15 cellular contexts compared by ENCODE assay signal in genomic region chr2:10377052-10377746, GRCh38.
A peak's percentile ranks its signal among the peaks of the same experiment; 100 is the strongest.
DNase-seq lines count a peak whose midpoint lies in the region; ATAC-seq and TF ChIP-seq lines count a peak whose summit lies in the region.
"Had no signal": no experiment of that assay in that cellular context is flagged by ENCODE, and none has a peak within 500 bp of the region (broad histone marks: within the 10 kb centered on the region; RNA-seq: fewer than 3 reads in every experiment).

No MANE protein-coding gene starts in this region.

- no peaks in the 10 kb centered on the region for H3K79me2 ChIP-seq in OCI-LY7 (ENCODE audit: insufficient read depth, low read depth, low read length)
- H3K79me2 ChIP-seq in neural progenitor cell (ENCODE audit: low read depth), result no peaks in the 10 kb centered on the region

- no peaks in the 10 kb centered on the region for H3K27me3 ChIP-seq in neural progenitor cell
- H3K27me3 ChIP-seq in psoas muscle (ENCODE audit: insufficient read depth in 3 of 3, low read length in 2 of 3), result no peaks in the 10 kb centered on the region
- H3K27me3 ChIP-seq: adrenal gland had no signal

- H4K20me1 ChIP-seq in OCI-LY7 (ENCODE audit: insufficient read depth, low read length), result no peaks in the 10 kb centered on the region
- H4K20me1 ChIP-seq in neural progenitor cell (ENCODE audit: low read depth), result no peaks in the 10 kb centered on the region

- no peak overlapping the region for H2AFZ ChIP-seq in OCI-LY7 (ENCODE audit: low read length)
- no peak overlapping the region for H2AFZ ChIP-seq in neural progenitor cell (replicated peaks)

- WGBS in psoas muscle, 3 donors, result 92 to 93% (median 93%) methylated on average over 21 of the region's 21 CpGs

- intact Hi-C loops in activated CD4-positive, alpha-beta T cell treated with anti-CD3 and anti-CD28 coated beads for 36 hours (cut with DNase I, micrococcal nuclease), result no loop called here
- intact Hi-C loops in OCI-LY7 (cut with micrococcal nuclease; ENCODE audit: unreplicated experiment), result loop anchor here (5.0 kb wide), 1 partner anchor 70 kb away; the partner anchor contains the start of gene ODC1
- intact Hi-C loops in psoas muscle (cut with DNase I), result no loop called here

- TF ChIP-seq CTCF in OCI-LY7 (conservative IDR thresholded peaks at IDR 0.05; ENCODE audit: low read length), result no peak
- no peak for TF ChIP-seq CTCF in neural progenitor cell (IDR thresholded peaks at IDR 0.05)
- no peak for TF ChIP-seq CTCF in psoas muscle (IDR thresholded peaks at IDR 0.05)

- H3K36me3 ChIP-seq in KOPT-K1 (ENCODE audit: insufficient read depth, low read length) (no peaks in the 10 kb centered on the region), OCI-LY7 (ENCODE audit: insufficient read depth, low read length) (no peaks in the 10 kb centered on the region), neural progenitor cell (no peaks in the 10 kb centered on the region), psoas muscle (ENCODE audit: insufficient read depth in 1 of 2, low read depth in 1 of 2) (no peaks in the 10 kb centered on the region)
- H3K36me3 ChIP-seq: adrenal gland, HAP-1 had no signal

- H3K27ac Mint-ChIP-seq in activated CD4-positive, alpha-beta T cell treated with anti-CD3 and anti-CD28 coated beads for 36 hours, result peak overlapping the region; percentile 17
- peak overlapping the region; percentile 8 for H3K27ac Mint-ChIP-seq in neural progenitor cell

- POLR2A ChIA-PET in activated CD4-positive, alpha-beta T cell treated with anti-CD3 and anti-CD28 coated beads for 36 hours (lab: Charles Lee), result no interaction called here
- POLR2A ChIA-PET in OCI-LY7 (lab: Charles Lee), result interaction anchor here (0.6 to 1.3 kb wide), 4 partner anchors 31 to 1800 kb away, joined by 3 to 4 read pairs (median 3); no protein-coding TSS in a partner anchor

- no peaks in the 10 kb centered on the region for H3K27me3 Mint-ChIP-seq in activated CD4-positive, alpha-beta T cell treated with anti-CD3 and anti-CD28 coated beads for 36 hours
- H3K27me3 Mint-ChIP-seq in neural progenitor cell (ENCODE audit: insufficient read depth, low read depth), result peaks cover 3% of the 10 kb centered on the region

- no peak for ATAC-seq in activated CD4-positive, alpha-beta T cell treated with anti-CD3 and anti-CD28 coated beads for 36 hours
- ATAC-seq in HG03469 (IDR thresholded peaks at IDR 0.05; ENCODE audit: unreplicated experiment) (no peak), psoas muscle (no peak)
- ATAC-seq: A549 had no signal

- peaks cover 81% of the 10 kb centered on the region for H3K4me1 Mint-ChIP-seq in activated CD4-positive, alpha-beta T cell treated with anti-CD3 and anti-CD28 coated beads for 36 hours
- H3K4me1 Mint-ChIP-seq in neural progenitor cell, result peaks cover 65% of the 10 kb centered on the region

- no peak for DNase-seq in activated CD4-positive, alpha-beta T cell treated with anti-CD3 and anti-CD28 coated beads for 36 hours
- DNase-seq in activated CD4-positive, alpha-beta T cell treated with anti-CD3 and anti-CD28 coated beads for 4 hours, result no peak
- DNase-seq in OCI-LY7 (ENCODE audit: low spot score) (no peak), neural progenitor cell (ENCODE audit: low spot score) (no peak), GF-D8 (lab: John Stamatoyannopoulos, UW) (no peak), psoas muscle (no peak)
- DNase-seq: adrenal gland; effector CD8-positive, alpha-beta T cell; mesendoderm; NCI-H2227 treated with DMSO at 0.1 percent for 48 hours; OCI-M1 had no signal

- H3K9ac ChIP-seq in neural progenitor cell, result no peak overlapping the region

- H3F3A ChIP-seq in neural progenitor cell (ENCODE audit: low read depth), result no peaks in the 10 kb centered on the region

- no peaks in the 10 kb centered on the region for H3K9me3 ChIP-seq in KOPT-K1 (ENCODE audit: insufficient read depth, low read length, poor library complexity, severe bottlenecking)
- H3K9me3 ChIP-seq in OCI-LY7 (ENCODE audit: low read length), result no peaks in the 10 kb centered on the region
- H3K9me3 ChIP-seq in neural progenitor cell (ENCODE audit: low read depth), result no peaks in the 10 kb centered on the region
- H3K9me3 ChIP-seq in psoas muscle, result no peaks in the 10 kb centered on the region
- H3K9me3 ChIP-seq: A549, adrenal gland, HAP-1 had no signal

- H3K4me3 ChIP-seq in OCI-LY7 (ENCODE audit: low read depth, low read length, poor library complexity, severe bottlenecking) (peak overlapping the region; percentile 51), neural progenitor cell (no peak overlapping the region), psoas muscle (no peak overlapping the region)
- H3K4me3 ChIP-seq: A549, adrenal gland, HAP-1 had no signal

- H3K9me2 ChIP-seq in OCI-LY7 (ENCODE audit: insufficient read depth, low read length), result no peaks in the 10 kb centered on the region

- CTCF ChIA-PET in activated CD4-positive, alpha-beta T cell treated with anti-CD3 and anti-CD28 coated beads for 36 hours (lab: Charles Lee), result no interaction called here
- CTCF ChIA-PET in OCI-LY7 (lab: Charles Lee; ENCODE audit: unreplicated experiment), result no interaction called here

- BruUV-seq in OCI-LY7 (replicated peaks; lab: Mats Ljungman, UMichigan), result no TSS peak

- no peaks in the 10 kb centered on the region for H3K9me3 Mint-ChIP-seq in activated CD4-positive, alpha-beta T cell treated with anti-CD3 and anti-CD28 coated beads for 36 hours (ENCODE audit: low read depth)
- H3K9me3 Mint-ChIP-seq in neural progenitor cell, result no peaks in the 10 kb centered on the region

- peak overlapping the region; percentile 87 for H3K4me2 ChIP-seq in OCI-LY7 (ENCODE audit: low read length)
- H3K4me2 ChIP-seq in neural progenitor cell, result no peak overlapping the region
- H3K4me2 ChIP-seq: A549 had no signal

- peaks cover 4% of the 10 kb centered on the region for H3K36me3 Mint-ChIP-seq in activated CD4-positive, alpha-beta T cell treated with anti-CD3 and anti-CD28 coated beads for 36 hours (ENCODE audit: low read depth)
- H3K36me3 Mint-ChIP-seq in neural progenitor cell, result no peaks in the 10 kb centered on the region

- H3K27ac ChIP-seq in KOPT-K1 (ENCODE audit: low read depth, low read length, poor library complexity, severe bottlenecking) (peak overlapping the region; percentile 21), OCI-LY7 (ENCODE audit: low read depth, low read length, poor library complexity, severe bottlenecking) (peak overlapping the region; percentile 89), neural progenitor cell (no peak overlapping the region), psoas muscle (no peak overlapping the region)
- H3K27ac ChIP-seq: A549, adrenal gland had no signal

- no peak overlapping the region for H3K4me3 Mint-ChIP-seq in activated CD4-positive, alpha-beta T cell treated with anti-CD3 and anti-CD28 coated beads for 36 hours
- H3K4me3 Mint-ChIP-seq in neural progenitor cell, result no peak overlapping the region

- H3K4me1 ChIP-seq in OCI-LY7 (ENCODE audit: insufficient read depth, low read length, poor library complexity, severe bottlenecking), result peaks cover 75% of the 10 kb centered on the region
- H3K4me1 ChIP-seq in neural progenitor cell, result peaks cover 16% of the 10 kb centered on the region
- H3K4me1 ChIP-seq in psoas muscle, result no peaks in the 10 kb centered on the region

Comparison
In these comparisons a context has a peak if more than half of its experiments do, and no peak if none do; other contexts are left out.
1. H3K27ac ChIP-seq: peak in KOPT-K1 (single experiment) and OCI-LY7 (single experiment); none in neural progenitor cell (single experiment) and psoas muscle (single experiment).